Comparison of ENCODE assay signal across 1 cellular context in the genomic region with DNA sequence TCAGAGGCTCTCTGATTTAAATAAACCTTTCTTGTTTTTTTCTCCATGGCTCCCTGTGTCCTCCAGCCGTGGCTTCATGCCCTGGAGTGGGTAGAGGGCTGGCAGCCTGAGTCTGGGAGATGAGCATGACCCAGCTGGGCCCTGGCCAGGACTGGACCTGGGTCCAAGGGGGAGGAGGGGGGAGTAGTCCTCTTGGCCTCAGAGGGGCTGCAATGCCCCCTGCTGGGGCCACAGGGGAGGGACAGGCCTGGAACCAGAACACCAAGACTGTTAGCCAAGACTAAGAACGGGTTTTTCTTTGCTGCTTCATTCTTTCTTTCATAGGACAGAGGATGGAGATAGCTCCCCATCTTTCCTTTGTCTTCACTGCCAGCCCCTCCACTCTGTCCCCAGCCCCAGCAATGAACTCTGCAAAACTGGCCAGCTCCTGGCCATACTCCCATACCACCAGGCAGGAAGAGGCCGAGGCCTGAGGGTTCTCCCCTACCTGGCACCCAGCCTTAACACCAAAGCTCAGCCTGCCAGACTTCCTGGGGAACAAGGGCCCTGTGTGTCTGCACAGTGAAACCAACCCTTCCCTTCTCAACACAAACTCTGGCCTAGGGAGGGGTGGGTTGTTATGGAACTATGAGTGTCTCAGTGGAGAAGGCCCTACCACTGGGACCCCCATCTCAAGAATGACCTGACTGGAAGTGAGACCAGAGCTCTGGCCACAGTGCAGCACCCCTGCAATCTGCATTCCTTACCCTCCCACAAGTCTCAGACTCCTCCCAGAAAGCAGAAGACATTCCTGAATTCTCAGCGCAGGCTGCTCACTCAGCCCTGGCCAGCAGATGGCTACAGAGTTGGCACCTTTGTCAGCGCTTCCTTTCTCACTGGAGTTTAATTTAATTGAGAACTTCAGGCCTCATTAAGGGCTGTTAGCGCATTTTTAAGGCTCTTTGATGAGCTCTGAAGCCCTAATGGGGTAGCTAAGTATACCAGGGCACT.
TF ChIP-seq lines count a peak whose summit lies in the region.

No MANE protein-coding gene starts in this region.

TF ChIP-seq in K562, 482 proteins besides CTCF, POLR2A, EP300 and RAD21 (continued from another document):
- TF ChIP-seq VEZF1 (CRISPR knock-in tag; IDR thresholded peaks at IDR 0.05) (peak; percentile 98), SPI1 (IDR thresholded peaks at IDR 0.05; ENCODE audit: borderline replicate concordance, low read depth, low read length) (0 out of 2 replicates have a peak, but pooled peaks have one; percentile 19), CHCHD3 (CRISPR knock-in tag; IDR thresholded peaks at IDR 0.05) (no peak), PHTF2 (CRISPR knock-in tag; IDR thresholded peaks at IDR 0.05) (no peak), ZNF436 (CRISPR knock-in tag; IDR thresholded peaks at IDR 0.05) (no peak), POLR2G (IDR thresholded peaks at IDR 0.05; ENCODE audit: low read depth, low read length) (0 out of 2 replicates have a peak, but pooled peaks have one; percentile 31), TEAD1 (CRISPR knock-in tag; IDR thresholded peaks at IDR 0.05) (no peak), HLTF (IDR thresholded peaks at IDR 0.05) (0 out of 2 replicates have a peak, but pooled peaks have one; percentile 10), SMAD2 (IDR thresholded peaks at IDR 0.05; ENCODE audit: low read depth, low read length) (no peak), TCF3 (CRISPR knock-in tag; IDR thresholded peaks at IDR 0.05) (no peak), FOXK1 (CRISPR knock-in tag; IDR thresholded peaks at IDR 0.05; ENCODE audit: borderline replicate concordance) (0 out of 2 replicates have a peak, but pooled peaks have one; percentile 15), NBN (IDR thresholded peaks at IDR 0.05; ENCODE audit: low read depth) (0 out of 2 replicates have a peak, but pooled peaks have one; percentile 67), HDAC3 (IDR thresholded peaks at IDR 0.05; ENCODE audit: borderline replicate concordance, partially characterized antibody) (no peak), SUPT5H (IDR thresholded peaks at IDR 0.05) (no peak), PML (IDR thresholded peaks at IDR 0.05; ENCODE audit: low read length) (no peak), ETS2 (tag; IDR thresholded peaks at IDR 0.05; ENCODE audit: borderline replicate concordance, poor library complexity, severe bottlenecking) (no peak), RBM39 (optimal IDR thresholded peaks at IDR 0.05; ENCODE audit: low read depth, low read length) (peak; percentile 53), ARID2 (IDR thresholded peaks at IDR 0.05) (peak; percentile 97), ZNF518B (CRISPR knock-in tag; IDR thresholded peaks at IDR 0.05) (no peak), ZNF24 (IDR thresholded peaks at IDR 0.05) (peak; percentile 36; the same call in 1 of the 2 replicates), TARDBP (IDR thresholded peaks at IDR 0.05) (0 out of 2 replicates have a peak, but pooled peaks have one; percentile 51), ARNT (IDR thresholded peaks at IDR 0.05) (0 out of 4 replicates have a peak, but pooled peaks of 1 of the 2 experiments have one; percentile 27), MTA3 (IDR thresholded peaks at IDR 0.05; ENCODE audit: borderline replicate concordance) (0 out of 2 replicates have a peak, but pooled peaks have one; percentile 31), FOXM1 (IDR thresholded peaks at IDR 0.05; ENCODE audit: low read depth) (peak; percentile 23; the same call in 1 of the 2 replicates), FOXM1 (CRISPR knock-in tag; IDR thresholded peaks at IDR 0.05; ENCODE audit: low read depth) (no peak), MAZ (CRISPR knock-in tag; conservative IDR thresholded peaks at IDR 0.05 in 1 of 2, IDR thresholded peaks at IDR 0.05 in 1 of 2) (peak; percentile 70 to 82), XRCC3 (IDR thresholded peaks at IDR 0.05) (no peak), ZBTB7A (IDR thresholded peaks at IDR 0.05; ENCODE audit: borderline replicate concordance, control insufficient read depth, low read depth, low read length) (peak; percentile 66; the same call in 1 of the 2 replicates), RB1 (IDR thresholded peaks at IDR 0.05; ENCODE audit: low read depth) (peak; percentile 51; the same call in 1 of the 2 replicates), CC2D1A (IDR thresholded peaks at IDR 0.05) (peak; percentile 83), GABPB1 (CRISPR knock-in tag; IDR thresholded peaks at IDR 0.05) (no peak)
- TF ChIP-seq, protein P1, sequence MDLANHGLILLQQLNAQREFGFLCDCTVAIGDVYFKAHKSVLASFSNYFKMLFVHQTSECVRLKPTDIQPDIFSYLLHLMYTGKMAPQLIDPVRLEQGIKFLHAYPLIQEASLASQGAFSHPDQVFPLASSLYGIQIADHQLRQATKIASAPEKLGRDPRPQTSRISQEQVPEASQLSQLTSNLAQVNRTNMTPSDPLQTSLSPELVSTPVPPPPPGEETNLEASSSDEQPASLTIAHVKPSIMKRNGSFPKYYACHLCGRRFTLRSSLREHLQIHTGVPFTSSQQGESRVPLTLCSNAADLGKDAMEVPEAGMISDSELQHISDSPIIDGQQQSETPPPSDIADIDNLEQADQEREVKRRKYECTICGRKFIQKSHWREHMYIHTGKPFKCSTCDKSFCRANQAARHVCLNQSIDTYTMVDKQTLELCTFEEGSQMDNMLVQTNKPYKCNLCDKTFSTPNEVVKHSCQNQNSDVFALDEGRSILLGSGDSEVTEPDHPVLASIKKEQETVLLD (IDR thresholded peaks at IDR 0.05), result no peak
- TF ChIP-seq, protein P2, sequence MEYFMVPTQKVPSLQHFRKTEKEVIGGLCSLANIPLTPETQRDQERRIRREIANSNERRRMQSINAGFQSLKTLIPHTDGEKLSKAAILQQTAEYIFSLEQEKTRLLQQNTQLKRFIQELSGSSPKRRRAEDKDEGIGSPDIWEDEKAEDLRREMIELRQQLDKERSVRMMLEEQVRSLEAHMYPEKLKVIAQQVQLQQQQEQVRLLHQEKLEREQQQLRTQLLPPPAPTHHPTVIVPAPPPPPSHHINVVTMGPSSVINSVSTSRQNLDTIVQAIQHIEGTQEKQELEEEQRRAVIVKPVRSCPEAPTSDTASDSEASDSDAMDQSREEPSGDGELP (CRISPR knock-in tag; IDR thresholded peaks at IDR 0.05; ENCODE audit: borderline replicate concordance), result peak; percentile 62; the same call in 1 of the 2 replicates
- TF ChIP-seq, protein P3, sequence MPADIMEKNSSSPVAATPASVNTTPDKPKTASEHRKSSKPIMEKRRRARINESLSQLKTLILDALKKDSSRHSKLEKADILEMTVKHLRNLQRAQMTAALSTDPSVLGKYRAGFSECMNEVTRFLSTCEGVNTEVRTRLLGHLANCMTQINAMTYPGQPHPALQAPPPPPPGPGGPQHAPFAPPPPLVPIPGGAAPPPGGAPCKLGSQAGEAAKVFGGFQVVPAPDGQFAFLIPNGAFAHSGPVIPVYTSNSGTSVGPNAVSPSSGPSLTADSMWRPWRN (IDR thresholded peaks at IDR 0.05; ENCODE audit: low read depth), result no peak
- TF ChIP-seq, protein P4, sequence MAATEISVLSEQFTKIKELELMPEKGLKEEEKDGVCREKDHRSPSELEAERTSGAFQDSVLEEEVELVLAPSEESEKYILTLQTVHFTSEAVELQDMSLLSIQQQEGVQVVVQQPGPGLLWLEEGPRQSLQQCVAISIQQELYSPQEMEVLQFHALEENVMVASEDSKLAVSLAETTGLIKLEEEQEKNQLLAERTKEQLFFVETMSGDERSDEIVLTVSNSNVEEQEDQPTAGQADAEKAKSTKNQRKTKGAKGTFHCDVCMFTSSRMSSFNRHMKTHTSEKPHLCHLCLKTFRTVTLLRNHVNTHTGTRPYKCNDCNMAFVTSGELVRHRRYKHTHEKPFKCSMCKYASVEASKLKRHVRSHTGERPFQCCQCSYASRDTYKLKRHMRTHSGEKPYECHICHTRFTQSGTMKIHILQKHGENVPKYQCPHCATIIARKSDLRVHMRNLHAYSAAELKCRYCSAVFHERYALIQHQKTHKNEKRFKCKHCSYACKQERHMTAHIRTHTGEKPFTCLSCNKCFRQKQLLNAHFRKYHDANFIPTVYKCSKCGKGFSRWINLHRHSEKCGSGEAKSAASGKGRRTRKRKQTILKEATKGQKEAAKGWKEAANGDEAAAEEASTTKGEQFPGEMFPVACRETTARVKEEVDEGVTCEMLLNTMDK (IDR thresholded peaks at IDR 0.05; ENCODE audit: borderline replicate concordance, insufficient read depth, low read depth, low read length, poor library complexity, severe bottlenecking), result peak; percentile 78
- TF ChIP-seq, protein P5, sequence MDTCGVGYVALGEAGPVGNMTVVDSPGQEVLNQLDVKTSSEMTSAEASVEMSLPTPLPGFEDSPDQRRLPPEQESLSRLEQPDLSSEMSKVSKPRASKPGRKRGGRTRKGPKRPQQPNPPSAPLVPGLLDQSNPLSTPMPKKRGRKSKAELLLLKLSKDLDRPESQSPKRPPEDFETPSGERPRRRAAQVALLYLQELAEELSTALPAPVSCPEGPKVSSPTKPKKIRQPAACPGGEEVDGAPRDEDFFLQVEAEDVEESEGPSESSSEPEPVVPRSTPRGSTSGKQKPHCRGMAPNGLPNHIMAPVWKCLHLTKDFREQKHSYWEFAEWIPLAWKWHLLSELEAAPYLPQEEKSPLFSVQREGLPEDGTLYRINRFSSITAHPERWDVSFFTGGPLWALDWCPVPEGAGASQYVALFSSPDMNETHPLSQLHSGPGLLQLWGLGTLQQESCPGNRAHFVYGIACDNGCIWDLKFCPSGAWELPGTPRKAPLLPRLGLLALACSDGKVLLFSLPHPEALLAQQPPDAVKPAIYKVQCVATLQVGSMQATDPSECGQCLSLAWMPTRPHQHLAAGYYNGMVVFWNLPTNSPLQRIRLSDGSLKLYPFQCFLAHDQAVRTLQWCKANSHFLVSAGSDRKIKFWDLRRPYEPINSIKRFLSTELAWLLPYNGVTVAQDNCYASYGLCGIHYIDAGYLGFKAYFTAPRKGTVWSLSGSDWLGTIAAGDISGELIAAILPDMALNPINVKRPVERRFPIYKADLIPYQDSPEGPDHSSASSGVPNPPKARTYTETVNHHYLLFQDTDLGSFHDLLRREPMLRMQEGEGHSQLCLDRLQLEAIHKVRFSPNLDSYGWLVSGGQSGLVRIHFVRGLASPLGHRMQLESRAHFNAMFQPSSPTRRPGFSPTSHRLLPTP (IDR thresholded peaks at IDR 0.05; ENCODE audit: borderline replicate concordance, extremely low read depth, insufficient read length), result no peak
- TF ChIP-seq, protein P6, sequence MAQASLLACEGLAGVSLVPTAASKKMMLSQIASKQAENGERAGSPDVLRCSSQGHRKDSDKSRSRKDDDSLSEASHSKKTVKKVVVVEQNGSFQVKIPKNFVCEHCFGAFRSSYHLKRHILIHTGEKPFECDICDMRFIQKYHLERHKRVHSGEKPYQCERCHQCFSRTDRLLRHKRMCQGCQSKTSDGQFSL (CRISPR knock-in tag; IDR thresholded peaks at IDR 0.05), result peak; percentile 68
- TF ChIP-seq, protein P6 (tag; IDR thresholded peaks at IDR 0.05), result no peak; a peak in 1 of 4 replicates
TF ChIP-seq in K562: peak in this region for 42.
